14 cellular contexts compared by ENCODE assay signal in the genomic region with DNA sequence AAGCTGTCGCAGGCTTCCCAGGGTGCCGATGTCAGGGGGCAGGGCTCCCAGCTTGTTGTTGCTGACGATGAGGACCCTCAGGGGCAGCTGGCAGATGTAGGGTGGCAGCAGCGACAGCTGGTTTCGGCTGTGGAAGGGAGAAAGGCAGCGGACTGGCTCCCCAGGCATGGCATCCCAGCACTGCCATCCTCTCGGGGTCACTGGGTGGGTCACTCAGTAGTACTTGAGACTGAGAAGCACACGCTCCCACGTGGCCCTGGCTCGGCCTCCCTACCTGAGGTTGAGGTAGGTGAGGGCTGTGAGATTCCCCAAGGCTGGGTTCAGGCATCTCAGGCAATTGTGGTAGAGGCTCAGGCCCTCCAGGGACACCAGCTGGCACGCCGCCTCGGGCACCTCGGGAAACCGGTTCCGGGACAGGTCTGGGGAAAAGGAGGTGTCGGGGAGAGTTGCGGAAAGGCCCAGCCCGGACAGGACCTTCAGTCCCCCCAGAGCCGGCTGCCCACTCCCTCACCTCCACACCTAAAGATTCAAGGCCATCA. TPM values are rescaled to one million over a fixed set of nuclear protein-coding genes. Genes with fewer than 3 reads are reported as not detected.
DNase-seq lines count a peak whose midpoint lies in the region; ATAC-seq and TF ChIP-seq lines count a peak whose summit lies in the region.
"Had no signal": no experiment of that assay in that cellular context is flagged by ENCODE, and none has a peak within 500 bp of the region (broad histone marks: within the 10 kb centered on the region; RNA-seq: fewer than 3 reads in every experiment).

No MANE protein-coding gene starts in this region.

- H3K27me3 ChIP-seq in RWPE2 (ENCODE audit: insufficient read depth, poor library complexity, severe bottlenecking) (no peaks in the 10 kb centered on the region), gastroesophageal sphincter (peaks cover 3% of the 10 kb centered on the region), parathyroid adenoma (ENCODE audit: control insufficient read depth, insufficient read depth, low read length) (no peaks in the 10 kb centered on the region), H7 (ENCODE audit: control insufficient read depth, insufficient read depth, low read length) (no peaks in the 10 kb centered on the region)
- H3K27me3 ChIP-seq: ascending aorta had no signal

- no peak overlapping the region for H3K9ac ChIP-seq in parathyroid adenoma

- WGBS in gastroesophageal sphincter (ENCODE audit: low coverage in 1 of 2), 2 donors, result no CpG with 5 or more reads among the region's 20 CpGs

- ATAC-seq in RWPE2 (ENCODE audit: low read depth) (no peak), gastroesophageal sphincter (no peak)
- ATAC-seq: Right ventricle myocardium inferior had no signal

- H3K79me2 ChIP-seq in parathyroid adenoma, result peaks cover 3% of the 10 kb centered on the region

- no peak for TF ChIP-seq EP300 in gastroesophageal sphincter (IDR thresholded peaks at IDR 0.05)

- no peak overlapping the region for H2AFZ ChIP-seq in parathyroid adenoma

- H3K4me1 ChIP-seq in RWPE2 (ENCODE audit: insufficient read depth, poor library complexity, severe bottlenecking), result peaks cover 18% of the 10 kb centered on the region
- H3K4me1 ChIP-seq in gastroesophageal sphincter, result peaks cover 0 to 44% (median 33%) of the 10 kb centered on the region in 3 donors
- H3K4me1 ChIP-seq in parathyroid adenoma, result peaks cover 21% of the 10 kb centered on the region

- H3K4me3 ChIP-seq in RWPE2 (ENCODE audit: severe bottlenecking) (no peak overlapping the region), gastroesophageal sphincter (no peak overlapping the region), parathyroid adenoma (ENCODE audit: low read depth, low read length) (no peak overlapping the region), H7 (ENCODE audit: insufficient read depth, low read depth, low read length) (no peak overlapping the region)
- H3K4me3 ChIP-seq: ascending aorta had no signal

- H3K36me3 ChIP-seq in RWPE2 (ENCODE audit: low read depth) (peaks cover 54% of the 10 kb centered on the region), gastroesophageal sphincter (peaks cover 0 to 65% of the 10 kb centered on the region in 2 donors), parathyroid adenoma (ENCODE audit: control insufficient read depth, insufficient read depth, low read length) (no peaks in the 10 kb centered on the region), H7 (replicated peaks; ENCODE audit: control insufficient read depth, insufficient read depth, low read length) (peaks cover 21% of the 10 kb centered on the region)

- peak overlapping the region; percentile 88 for H3K27ac ChIP-seq in RWPE2 (ENCODE audit: poor library complexity, severe bottlenecking)
- H3K27ac ChIP-seq in gastroesophageal sphincter, result peak overlapping the region in 3 of 4 donors; percentile 35 to 95 (median 92)
- H3K27ac ChIP-seq in parathyroid adenoma, result peak overlapping the region; percentile 33
- H3K27ac ChIP-seq: ascending aorta had no signal

- DNase-seq in SIG-M5 treated with dmso at 0.1 percent for 504 hours (lab: John Stamatoyannopoulos, UW; ENCODE audit: unreplicated experiment) (peak; percentile 40), SIG-M5 (lab: John Stamatoyannopoulos, UW) (no peak), RWPE2 (ENCODE audit: low spot score) (no peak), NCI-H1092 (lab: John Stamatoyannopoulos, UW) (no peak), NCI-H2196 (lab: John Stamatoyannopoulos, UW; ENCODE audit: unreplicated experiment) (no peak), H7 (no peak)
- DNase-seq: activated CD4-positive, CD25-positive, alpha-beta regulatory T cell treated with anti-CD3 and anti-CD28 coated beads, Interleukin-2, amount 50 U/mL, for 72 hours; NCI-H2107 had no signal

- peak overlapping the region; percentile 4 for H3K4me2 ChIP-seq in parathyroid adenoma (ENCODE audit: low read length)

- H3K9me3 ChIP-seq in RWPE2 (ENCODE audit: severe bottlenecking) (no peaks in the 10 kb centered on the region), gastroesophageal sphincter (no peaks in the 10 kb centered on the region), parathyroid adenoma (ENCODE audit: control insufficient read depth, low read length) (no peaks in the 10 kb centered on the region)
- H3K9me3 ChIP-seq: ascending aorta had no signal

- TF ChIP-seq POLR2A in gastroesophageal sphincter (IDR thresholded peaks at IDR 0.05), result no peak

- TF ChIP-seq CTCF in RWPE2 (IDR thresholded peaks at IDR 0.05; ENCODE audit: poor library complexity, severe bottlenecking) (no peak), gastroesophageal sphincter (IDR thresholded peaks at IDR 0.05) (no peak), parathyroid adenoma (IDR thresholded peaks at IDR 0.05) (no peak)

RNA-seq across cellular contexts. Expression of gene LRCH4, which starts 3.8 kb away (rescaled TPM):
- total RNA-seq in gastroesophageal sphincter, result 10 to 100 TPM; 16.1 to 53.2 (median 50.0) TPM
- total RNA-seq in H7 (2014; rRNA removed; shearing (Covaris generic)), result 24.2 and 25.1 TPM in 2 replicates

RNA-seq across cellular contexts. Expression of gene FBXO24, which starts 4.0 kb away (rescaled TPM):
- total RNA-seq in gastroesophageal sphincter, result 1 to 10 TPM in 2 of 4 donors, not detected in 2; 1.8 to 1.9 TPM
- total RNA-seq in H7 (2014; rRNA removed; shearing (Covaris generic)), result 0.94 and 1.7 TPM in 2 replicates
- total RNA-seq: A172, ascending aorta, HT1080 had no signal

RNA-seq across cellular contexts. Expression of gene SAP25, which starts 8.4 kb away (rescaled TPM):
- total RNA-seq in gastroesophageal sphincter, result 1 to 10 TPM in 1 of 4 donors, not detected in 3; 5.6 TPM
- 1.3 and 2.4 TPM in 2 replicates for total RNA-seq in H7 (2014; rRNA removed; shearing (Covaris generic))

RNA-seq across cellular contexts. Expression of gene PCOLCE, which starts 20.1 kb away (rescaled TPM):
- total RNA-seq in gastroesophageal sphincter, result 10 to 100 TPM in 3 of 4 donors, 1 to 10 TPM in 1; 6.8 to 42.5 (median 16.6) TPM
- 22.5 and 24.1 TPM in 2 replicates for total RNA-seq in H7 (2014; rRNA removed; shearing (Covaris generic))

RNA-seq across cellular contexts. Expression of gene MOSPD3, which starts 30.2 kb away (rescaled TPM):
- 10 to 100 TPM in 3 of 4 donors, 1 to 10 TPM in 1; 6.2 to 13.4 (median 11.6) TPM for total RNA-seq in gastroesophageal sphincter
- 18.6 and 21.8 TPM in 2 replicates for total RNA-seq in H7 (2014; rRNA removed; shearing (Covaris generic))

Comparison
In these comparisons a context has a peak if more than half of its experiments do, and no peak if none do; other contexts are left out.
1. H3K27ac ChIP-seq: peak in every context shown above with its lines; median percentile 92 in gastroesophageal sphincter; 88 in RWPE2; 33 in parathyroid adenoma.